32 cellular contexts compared by ENCODE assay signal in the genomic region with DNA sequence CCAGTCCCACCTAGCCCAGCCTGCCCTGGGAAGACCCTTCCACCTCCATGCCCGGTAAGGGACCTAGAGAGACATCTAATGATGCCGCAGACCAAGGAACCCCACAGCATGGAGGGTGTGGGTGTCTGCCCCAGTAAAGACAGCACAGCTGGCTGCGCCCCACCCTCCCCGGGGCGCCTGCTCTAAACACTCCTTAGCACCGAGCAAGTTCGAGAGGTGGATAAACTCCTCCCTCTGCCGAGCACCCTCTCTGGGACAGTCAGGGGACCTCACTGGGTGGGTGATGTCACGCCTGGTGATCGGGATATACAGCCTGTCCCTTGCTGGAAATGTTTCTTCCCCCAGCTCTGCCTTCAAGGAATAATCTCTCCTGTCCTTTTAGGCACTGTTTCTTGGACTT. TPM values are rescaled to one million over a fixed set of nuclear protein-coding genes. Genes with fewer than 3 reads are reported as not detected.
A peak's percentile ranks its signal among the peaks of the same experiment; 100 is the strongest.
DNase-seq lines count a peak whose midpoint lies in the region; ATAC-seq, FAIRE-seq and TF ChIP-seq lines count a peak whose summit lies in the region.
"Had no signal": no experiment of that assay in that cellular context is flagged by ENCODE, and none has a peak within 500 bp of the region (broad histone marks: within the 10 kb centered on the region; RNA-seq: fewer than 3 reads in every experiment).

No MANE protein-coding gene starts in this region.

- H3K9ac ChIP-seq in H1 (replicated peaks in 1 of 4; ENCODE audit: extremely low read depth in 1 of 4, low read depth in 3 of 4, low read length in 3 of 4): no peak overlapping the region
- H3K9ac ChIP-seq: BLaER1 had no signal

- H2BK15ac ChIP-seq in H1 (ENCODE audit: low read length): no peak overlapping the region

- peak overlapping the region; percentile 16 for H3K27ac Mint-ChIP-seq in T-helper 17 cell
- H3K27ac Mint-ChIP-seq in stimulated activated effector memory CD8-positive, alpha-beta T cell treated with anti-CD3 and anti-CD28 coated beads, Interleukin-12 subunit alpha, Interleukin-12 subunit beta, amount 100 ng/mL, for 72 hours: peak overlapping the region; percentile 50
- no peak overlapping the region for H3K27ac Mint-ChIP-seq in WTC11
- H3K27ac Mint-ChIP-seq in effector memory CD8-positive, alpha-beta T cell: peak overlapping the region in 1 of 2 donors; percentile 28
- H3K27ac Mint-ChIP-seq: CD14-positive monocyte had no signal

- H2BK12ac ChIP-seq in H1 (ENCODE audit: low read depth, low read length): no peak overlapping the region

- no peak overlapping the region for H3K23ac ChIP-seq in H1 (ENCODE audit: insufficient read length)

- H3K27me3 ChIP-seq in H1 (replicated peaks in 1 of 4; ENCODE audit: control insufficient read depth in 3 of 4, extremely low read depth in 1 of 4, insufficient read depth in 3 of 4, low read length in 3 of 4): no peaks in the 10 kb centered on the region
- H3K27me3 ChIP-seq: BE2C, BLaER1 had no signal

- H2AFZ ChIP-seq in H1 (ENCODE audit: low read length): no peak overlapping the region

- no peak overlapping the region for H3K56ac ChIP-seq in H1 (replicated peaks; ENCODE audit: insufficient read length, low read depth, low read length)

- H3K36me3 Mint-ChIP-seq in T-helper 17 cell (ENCODE audit: low read depth) (peaks cover 2% of the 10 kb centered on the region), WTC11 (no peaks in the 10 kb centered on the region)
- H3K36me3 Mint-ChIP-seq in stimulated activated effector memory CD8-positive, alpha-beta T cell treated with anti-CD3 and anti-CD28 coated beads, Interleukin-12 subunit alpha, Interleukin-12 subunit beta, amount 100 ng/mL, for 72 hours: no peaks in the 10 kb centered on the region
- peaks cover 6% of the 10 kb centered on the region for H3K36me3 Mint-ChIP-seq in effector memory CD8-positive, alpha-beta T cell (ENCODE audit: insufficient read depth)

- H4K91ac ChIP-seq in H1 (replicated peaks; ENCODE audit: insufficient read length, low read length): no peak overlapping the region

- H3K27ac ChIP-seq in H1 (ENCODE audit: low read depth, low read length): no peak overlapping the region
- H3K27ac ChIP-seq: BLaER1 had no signal

- TF ChIP-seq RAD21 in H1 (IDR thresholded peaks at IDR 0.05 in 1 of 2, conservative IDR thresholded peaks at IDR 0.05 in 1 of 2; ENCODE audit: low read depth in 2 of 2, low read length in 2 of 2): no peak

- H2BK20ac ChIP-seq in H1 (ENCODE audit: low read length): no peak overlapping the region

- H3K4me2 ChIP-seq in H1 (ENCODE audit: insufficient read depth in 1 of 2, low read depth in 2 of 2, low read length in 2 of 2): no peak overlapping the region
- H3K4me2 ChIP-seq: BLaER1 had no signal

- no peaks in the 10 kb centered on the region; the same call in 1 of the 2 replicates for H3K23me2 ChIP-seq in H1 (ENCODE audit: low read depth, low read length)

- H4K8ac ChIP-seq in H1 (ENCODE audit: extremely low read depth, insufficient read depth, low read length): no peak overlapping the region

- no peak overlapping the region for H2BK5ac ChIP-seq in H1 (ENCODE audit: low read depth, low read length)

- no peak overlapping the region for H4K5ac ChIP-seq in H1 (ENCODE audit: insufficient read length, low read depth, low read length)

- H3K4me3 Mint-ChIP-seq in T-helper 17 cell: no peak overlapping the region
- H3K4me3 Mint-ChIP-seq in stimulated activated effector memory CD8-positive, alpha-beta T cell treated with anti-CD3 and anti-CD28 coated beads, Interleukin-12 subunit alpha, Interleukin-12 subunit beta, amount 100 ng/mL, for 72 hours: no peak overlapping the region
- H3K4me3 Mint-ChIP-seq in WTC11: no peak overlapping the region
- no peak overlapping the region for H3K4me3 Mint-ChIP-seq in effector memory CD8-positive, alpha-beta T cell
- H3K4me3 Mint-ChIP-seq: CD14-positive monocyte; CD4-positive, alpha-beta memory T cell; CD4-positive, CD25-positive, alpha-beta regulatory T cell had no signal

- no peak overlapping the region for H3K14ac ChIP-seq in H1 (ENCODE audit: insufficient read length)

- H3K9me3 Mint-ChIP-seq in stimulated activated effector memory CD8-positive, alpha-beta T cell treated with anti-CD3 and anti-CD28 coated beads, Interleukin-12 subunit alpha, Interleukin-12 subunit beta, amount 100 ng/mL, for 72 hours: no peaks in the 10 kb centered on the region
- H3K9me3 Mint-ChIP-seq in WTC11: no peaks in the 10 kb centered on the region
- no peaks in the 10 kb centered on the region for H3K9me3 Mint-ChIP-seq in effector memory CD8-positive, alpha-beta T cell
- H3K9me3 Mint-ChIP-seq: CD14-positive monocyte; CD4-positive, alpha-beta memory T cell; CD8-positive, alpha-beta memory T cell had no signal

- no peak for TF ChIP-seq POLR2A in H1 (IDR thresholded peaks at IDR 0.05; ENCODE audit: control extremely low read depth in 1 of 2, low read depth in 2 of 2, low read length in 2 of 2)

- DNase-seq in T-helper 17 cell: no peak
- DNase-seq in H1 (ENCODE audit: low read depth in 1 of 2, low spot score in 2 of 2): no peak
- DNase-seq in stimulated activated effector memory CD8-positive, alpha-beta T cell treated with anti-CD3 and anti-CD28 coated beads, Interleukin-12 subunit alpha, Interleukin-12 subunit beta, amount 100 ng/mL, for 72 hours (ENCODE audit: low spot score in 2 of 2): no peak
- no peak for DNase-seq in ecto neural progenitor cell (ENCODE audit: low spot score)
- DNase-seq in WTC11 (ENCODE audit: low spot score): no peak
- no peak for DNase-seq in kidney tubule cell (ENCODE audit: low spot score)
- no peak for DNase-seq in effector memory CD8-positive, alpha-beta T cell
- DNase-seq: 8988T; ACHN; BE2C; C1 segment of cervical spinal cord; CD4-positive, alpha-beta memory T cell; CD4-positive, CD25-positive, alpha-beta regulatory T cell; CD8-positive, alpha-beta memory T cell; COR-L47; DMS 273 treated with DMSO at 0.1 percent for 48 hours; DMS153; DMS53; DMS79; DND-41; EL; GDM1 had no signal

- H3K18ac ChIP-seq in H1 (ENCODE audit: extremely low read depth, low read length): no peak overlapping the region

- FAIRE-seq in H1 (lab: Jason Lieb, UNC): no peak
- FAIRE-seq: A204.1, GM12878, GM12892, GM18507 had no signal

- H3K27me3 Mint-ChIP-seq in T-helper 17 cell: no peaks in the 10 kb centered on the region
- H3K27me3 Mint-ChIP-seq in WTC11 (ENCODE audit: low read depth): no peaks in the 10 kb centered on the region; the same call in 1 of the 2 replicates
- no peaks in the 10 kb centered on the region for H3K27me3 Mint-ChIP-seq in effector memory CD8-positive, alpha-beta T cell
- H3K27me3 Mint-ChIP-seq: CD4-positive, alpha-beta memory T cell; CD4-positive, CD25-positive, alpha-beta regulatory T cell; CD8-positive, alpha-beta memory T cell had no signal

- H3K9me3 ChIP-seq in T-helper 17 cell (ENCODE audit: control insufficient read depth, low read length, poor library complexity, severe bottlenecking): no peaks in the 10 kb centered on the region
- H3K9me3 ChIP-seq in H1 (ENCODE audit: insufficient read depth in 2 of 2, low read depth in 1 of 2, low read length in 1 of 2): no peaks in the 10 kb centered on the region
- H3K9me3 ChIP-seq: BE2C, BLaER1 had no signal

- POLR2A ChIA-PET in H1 (lab: Charles Lee; ENCODE audit: partially characterized antibody): interaction anchor here (0.9 kb wide), 1 partner anchor 13 kb away, joined by 3 read pairs; no protein-coding TSS in a partner anchor
- POLR2A ChIA-PET in WTC11 (lab: Charles Lee): no interaction called here

- H4K20me1 ChIP-seq in H1 (replicated peaks in 1 of 2; ENCODE audit: control insufficient read depth in 1 of 2, insufficient read depth in 2 of 2, low read length in 2 of 2): no peaks in the 10 kb centered on the region

- TF ChIP-seq CTCF in H1 (IDR thresholded peaks at IDR 0.05; ENCODE audit: control extremely low read depth in 1 of 3, insufficient read depth in 1 of 3, low read depth in 1 of 3, low read length in 3 of 3) (no peak), WTC11 (IDR thresholded peaks at IDR 0.05) (no peak)

- 94% methylated on average over 10 of the region's 10 CpGs; no CpG with 5 or more reads in 1 of the 2 experiments for WGBS in H1 (ENCODE audit: extremely low coverage in 1 of 2, insufficient coverage in 1 of 2, insufficient read length in 1 of 2, insufficient replicate concordance in 2 of 2, low coverage in 1 of 2, low lambda C conversion rate in 2 of 2, missing lambda C conversion rate in 1 of 2), 2 experiments

- no peak overlapping the region for H3K4ac ChIP-seq in H1 (replicated peaks; ENCODE audit: insufficient read length, low read depth, low read length)

- no peaks in the 10 kb centered on the region for H3K79me2 ChIP-seq in H1 (ENCODE audit: control insufficient read depth in 1 of 2, insufficient read depth in 2 of 2, low read length in 2 of 2)

- H3K36me3 ChIP-seq in H1 (ENCODE audit: control insufficient read depth in 2 of 4, insufficient read depth in 4 of 4, low read length in 3 of 4): no peaks in the 10 kb centered on the region

- CTCF ChIA-PET in H1 (lab: Charles Lee; ENCODE audit: partially characterized antibody) (no interaction called here), WTC11 (lab: Charles Lee) (no interaction called here)

- H2BK120ac ChIP-seq in H1 (replicated peaks; ENCODE audit: low read depth, low read length): no peak overlapping the region

- H3K79me1 ChIP-seq in H1 (ENCODE audit: low read depth, low read length): no peaks in the 10 kb centered on the region

- no peaks in the 10 kb centered on the region for H3K4me1 Mint-ChIP-seq in T-helper 17 cell
- H3K4me1 Mint-ChIP-seq in stimulated activated effector memory CD8-positive, alpha-beta T cell treated with anti-CD3 and anti-CD28 coated beads, Interleukin-12 subunit alpha, Interleukin-12 subunit beta, amount 100 ng/mL, for 72 hours: peaks cover 6% of the 10 kb centered on the region
- peaks cover 18% of the 10 kb centered on the region for H3K4me1 Mint-ChIP-seq in WTC11
- H3K4me1 Mint-ChIP-seq in effector memory CD8-positive, alpha-beta T cell (ENCODE audit: low read depth in 2 of 2): no peaks in the 10 kb centered on the region
- H3K4me1 Mint-ChIP-seq: CD14-positive monocyte; CD8-positive, alpha-beta memory T cell had no signal

- peak overlapping the region; percentile 27; the same call in 1 of the 2 replicates for H2AK5ac ChIP-seq in H1 (ENCODE audit: low read depth, low read length)

- ATAC-seq in T-helper 17 cell (no peak), WTC11 (no peak)
- ATAC-seq in stimulated activated effector memory CD8-positive, alpha-beta T cell treated with anti-CD3 and anti-CD28 coated beads, Interleukin-12 subunit alpha, Interleukin-12 subunit beta, amount 100 ng/mL, for 72 hours: no peak
- no peak for ATAC-seq in effector memory CD8-positive, alpha-beta T cell (replicated peaks)
- ATAC-seq: GM12878 had no signal

- TF ChIP-seq EP300 in H1 (IDR thresholded peaks at IDR 0.05; ENCODE audit: borderline replicate concordance in 1 of 2, low read depth in 2 of 2, low read length in 2 of 2): no peak

- H3K4me1 ChIP-seq in H1 (replicated peaks in 1 of 4; ENCODE audit: control insufficient read depth in 3 of 4, insufficient read depth in 4 of 4, low read length in 3 of 4): peaks cover 0 to 24% (median 13%) of the 10 kb centered on the region in 4 experiments; a peak in 6 of 7 replicates
- H3K4me1 ChIP-seq: BE2C had no signal

- no peak overlapping the region for H3K4me3 ChIP-seq in H1 (ENCODE audit: extremely low read depth in 1 of 4, insufficient read depth in 2 of 4, low read depth in 3 of 4, low read length in 4 of 4)
- H3K4me3 ChIP-seq: BLaER1, GM12878 had no signal

RNA-seq across cellular contexts. Expression of gene DNAI2, which starts 16.7 kb away (rescaled TPM):
- total RNA-seq in T-helper 17 cell (1 to 10 TPM; 4.1 to 4.2 TPM), WTC11 (2021) (0.21 to 0.26 TPM (median 0.23 TPM) in 3 replicates)
- 0.15 TPM in 1 of 2 replicates, not detected in the other for total RNA-seq in H1 (2021; fragmentation: NEBNext Ultra II Directional; extraction: Animal tissue kit (Norgen Biotek cat#: 25700))
- 0.08 and 0.24 TPM in 2 replicates for polyA plus RNA-seq in H1 (2011; rRNA removed)
- polyA plus RNA-seq in H1 (2011; cell fraction: cytosol; rRNA removed): 0.16 TPM
- 0.40 TPM for polyA plus RNA-seq in H1 (2011; cell fraction: nucleus; rRNA removed)
- 0.35 to 0.52 TPM in 2 of 4 replicates, not detected in the others for polyA plus RNA-seq in H1 (2012, experiment 1 of 2)
- polyA plus RNA-seq in H1 (2012, experiment 2 of 2): not detected
- polyA plus RNA-seq in H1 (2013, experiment 1 of 2): 0.10 TPM
- polyA plus RNA-seq in H1 (2013, experiment 2 of 2): 0.06 TPM
- 0.22 TPM in 1 of 2 replicates, not detected in the other for polyA minus RNA-seq in H1 (2011; rRNA and poly(A)+ RNA removed)
- polyA minus RNA-seq in H1 (2011; cell fraction: cytosol; rRNA and poly(A)+ RNA removed): not detected
- not detected for polyA minus RNA-seq in H1 (2011; cell fraction: nucleus; rRNA and poly(A)+ RNA removed)
- total RNA-seq: A673, Daoy, G401 had no signal
- polyA plus RNA-seq: AG04450, CD14-positive monocyte had no signal

RNA-seq across cellular contexts. Expression of gene TTYH2, which starts 43.9 kb away (rescaled TPM):
- total RNA-seq in T-helper 17 cell (10 to 100 TPM; 19.8 to 23.2 TPM), WTC11 (2021) (3.5 to 5.1 TPM (median 4.5 TPM) in 3 replicates)
- 3.2 and 3.7 TPM in 2 replicates for total RNA-seq in H1 (2021; fragmentation: NEBNext Ultra II Directional; extraction: Animal tissue kit (Norgen Biotek cat#: 25700))
- polyA plus RNA-seq in H1 (2011; rRNA removed): 9.2 and 17.3 TPM in 2 replicates
- polyA plus RNA-seq in H1 (2011; cell fraction: cytosol; rRNA removed): 7.6 TPM
- 16.4 TPM for polyA plus RNA-seq in H1 (2011; cell fraction: nucleus; rRNA removed)
- polyA plus RNA-seq in H1 (2012, experiment 1 of 2): 3.1 to 4.0 TPM (median 3.4 TPM) in 4 replicates
- polyA plus RNA-seq in H1 (2012, experiment 2 of 2): 3.2 TPM
- polyA plus RNA-seq in H1 (2013, experiment 1 of 2): 5.3 TPM
- 5.8 TPM for polyA plus RNA-seq in H1 (2013, experiment 2 of 2)
- 7.4 and 9.7 TPM in 2 replicates for polyA minus RNA-seq in H1 (2011; rRNA and poly(A)+ RNA removed)
- polyA minus RNA-seq in H1 (2011; cell fraction: cytosol; rRNA and poly(A)+ RNA removed): 3.1 TPM
- polyA minus RNA-seq in H1 (2011; cell fraction: nucleus; rRNA and poly(A)+ RNA removed): 8.3 TPM

RNA-seq across cellular contexts. Expression of gene RPL38, which starts 53.8 kb away (rescaled TPM):
- total RNA-seq in T-helper 17 cell (1,000 to 10,000 TPM; 1,542 to 1,684 TPM), WTC11 (2021) (1,170 to 1,273 TPM (median 1,266 TPM) in 3 replicates)
- 1,195 and 1,222 TPM in 2 replicates for total RNA-seq in H1 (2021; fragmentation: NEBNext Ultra II Directional; extraction: Animal tissue kit (Norgen Biotek cat#: 25700))
- polyA plus RNA-seq in H1 (2011; rRNA removed): 412 and 510 TPM in 2 replicates
- polyA plus RNA-seq in H1 (2011; cell fraction: cytosol; rRNA removed): 1,085 TPM
- 1,333 TPM for polyA plus RNA-seq in H1 (2011; cell fraction: nucleus; rRNA removed)
- 3,837 to 6,357 TPM (median 4,194 TPM) in 4 replicates for polyA plus RNA-seq in H1 (2012, experiment 1 of 2)
- polyA plus RNA-seq in H1 (2012, experiment 2 of 2): 920 TPM
- polyA plus RNA-seq in H1 (2013, experiment 1 of 2): 4,258 TPM
- polyA plus RNA-seq in H1 (2013, experiment 2 of 2): 4,313 TPM
- polyA minus RNA-seq in H1 (2011; rRNA and poly(A)+ RNA removed): 802 and 987 TPM in 2 replicates
- 425 TPM for polyA minus RNA-seq in H1 (2011; cell fraction: cytosol; rRNA and poly(A)+ RNA removed)
- polyA minus RNA-seq in H1 (2011; cell fraction: nucleus; rRNA and poly(A)+ RNA removed): 337 TPM
